In the genomic region with DNA sequence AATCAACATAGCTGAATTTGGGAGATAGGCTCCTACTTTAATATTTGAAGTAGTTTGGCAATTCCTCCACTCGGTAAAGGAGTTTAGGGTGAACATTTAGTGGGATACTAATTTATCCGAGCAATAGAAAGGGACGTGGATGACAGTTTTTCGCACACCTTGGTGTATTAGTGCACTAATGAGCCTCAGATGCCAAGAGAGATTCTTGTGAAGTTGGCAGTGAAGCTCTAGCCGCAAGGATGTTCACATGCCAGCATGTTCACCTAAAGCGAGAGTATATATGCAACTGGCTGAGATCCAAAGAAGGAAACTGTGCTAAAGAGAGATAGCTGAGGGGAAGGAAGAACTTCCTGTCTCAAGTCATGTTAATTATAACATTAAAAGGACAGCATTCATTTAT, we compare ENCODE assay signal across 10 cellular contexts. TPM values are rescaled to one million over a fixed set of nuclear protein-coding genes. Genes with fewer than 3 reads are reported as not detected.
DNase-seq lines count a peak whose midpoint lies in the region; ATAC-seq, FAIRE-seq and TF ChIP-seq lines count a peak whose summit lies in the region.
"Had no signal": no experiment of that assay in that cellular context is flagged by ENCODE, and none has a peak within 500 bp of the region (broad histone marks: within the 10 kb centered on the region; RNA-seq: fewer than 3 reads in every experiment).

No MANE protein-coding gene starts in this region.

- ATAC-seq in Right ventricle myocardium inferior (no peak), upper lobe of right lung (peak; percentile 25), HG03025 (IDR thresholded peaks at IDR 0.05; ENCODE audit: low FRiP score, unreplicated experiment) (no peak)

- peaks cover 87% of the 10 kb centered on the region for H3K4me1 Mint-ChIP-seq in T-helper 2 cell treated with Interferon-gamma antibody and Interleukin-4, amounts not matched to agents 5 μg/mL and 100 μg/mL, for 36 hours (ENCODE audit: low read depth)

- DNase-seq in left ventricle myocardium inferior = no peak
- no peak for DNase-seq in Right ventricle myocardium inferior (ENCODE audit: missing footprints)
- no peak for DNase-seq in T-helper 2 cell treated with Interferon-gamma antibody and Interleukin-4, amounts not matched to agents 5 μg/mL and 100 μg/mL, for 36 hours (ENCODE audit: low spot score)
- DNase-seq in epithelial cell of esophagus (ENCODE audit: low read depth) = peak; percentile 16
- DNase-seq in upper lobe of right lung = no peak
- no peak for DNase-seq in iPS-NIHi7 (ENCODE audit: extremely low spot score)
- no peak for DNase-seq in frontal cortex (ENCODE audit: low spot score in 2 of 2)
- DNase-seq: C1 segment of cervical spinal cord had no signal

- intact Hi-C loops in left ventricle myocardium inferior (cut with micrococcal nuclease) = no loop called here
- intact Hi-C loops in Right ventricle myocardium inferior (cut with DNase I) = loop anchor here (5.0 kb wide), 2 partner anchors 38 to 68 kb away; no protein-coding TSS in a partner anchor
- intact Hi-C loops in upper lobe of right lung (cut with DNase I) = no loop called here

- H3K9me3 Mint-ChIP-seq in T-helper 2 cell treated with Interferon-gamma antibody and Interleukin-4, amounts not matched to agents 5 μg/mL and 100 μg/mL, for 36 hours = no peaks in the 10 kb centered on the region
- H3K9me3 Mint-ChIP-seq: nephron had no signal

- TF ChIP-seq CTCF in left ventricle myocardium inferior (IDR thresholded peaks at IDR 0.05; ENCODE audit: borderline replicate concordance) = no peak
- TF ChIP-seq CTCF in epithelial cell of esophagus (IDR thresholded peaks at IDR 0.05; ENCODE audit: insufficient read depth, low read depth, low read length, missing control alignments) = no peak
- no peak for TF ChIP-seq CTCF in upper lobe of right lung (IDR thresholded peaks at IDR 0.05)

- H3K36me3 ChIP-seq in left ventricle myocardium inferior = peaks cover 23% of the 10 kb centered on the region
- H3K36me3 ChIP-seq in upper lobe of right lung = peaks cover 44% of the 10 kb centered on the region

- H3K27me3 ChIP-seq in left ventricle myocardium inferior (ENCODE audit: low read depth) (no peaks in the 10 kb centered on the region), upper lobe of right lung (no peaks in the 10 kb centered on the region)

- FAIRE-seq in frontal cortex (lab: Jason Lieb, UNC) = no peak

- peak overlapping the region; percentile 56 for H3K4me3 Mint-ChIP-seq in T-helper 2 cell treated with Interferon-gamma antibody and Interleukin-4, amounts not matched to agents 5 μg/mL and 100 μg/mL, for 36 hours
- H3K4me3 Mint-ChIP-seq: nephron had no signal

- H3K27ac Mint-ChIP-seq in T-helper 2 cell treated with Interferon-gamma antibody and Interleukin-4, amounts not matched to agents 5 μg/mL and 100 μg/mL, for 36 hours = peak overlapping the region; percentile 73

- peak overlapping the region; percentile 81 for H3K27ac ChIP-seq in left ventricle myocardium inferior (replicated peaks)
- H3K27ac ChIP-seq in upper lobe of right lung = peak overlapping the region; percentile 15

- no peak overlapping the region for H3K4me3 ChIP-seq in left ventricle myocardium inferior
- H3K4me3 ChIP-seq in epithelial cell of esophagus (ENCODE audit: low read length) = no peak overlapping the region
- no peak overlapping the region for H3K4me3 ChIP-seq in upper lobe of right lung

- H3K36me3 Mint-ChIP-seq in T-helper 2 cell treated with Interferon-gamma antibody and Interleukin-4, amounts not matched to agents 5 μg/mL and 100 μg/mL, for 36 hours (ENCODE audit: low read depth) = peaks cover 49% of the 10 kb centered on the region

- no peaks in the 10 kb centered on the region for H3K27me3 Mint-ChIP-seq in T-helper 2 cell treated with Interferon-gamma antibody and Interleukin-4, amounts not matched to agents 5 μg/mL and 100 μg/mL, for 36 hours (ENCODE audit: low read depth)

- peaks cover 99% of the 10 kb centered on the region for H3K4me1 ChIP-seq in left ventricle myocardium inferior
- H3K4me1 ChIP-seq in upper lobe of right lung = peaks cover 59% of the 10 kb centered on the region

- no peaks in the 10 kb centered on the region for H3K9me3 ChIP-seq in left ventricle myocardium inferior (replicated peaks)
- no peaks in the 10 kb centered on the region for H3K9me3 ChIP-seq in upper lobe of right lung

RNA-seq across cellular contexts. Expression of gene TGFBR2, which starts 58.5 kb away (rescaled TPM):
- total RNA-seq in left ventricle myocardium inferior = 144 TPM
- total RNA-seq in Right ventricle myocardium inferior = 186 TPM
- 329 TPM for total RNA-seq in upper lobe of right lung
- total RNA-seq in frontal cortex = 4.5 TPM

Comparison
In these comparisons a context has a peak if more than half of its experiments do, and no peak if none do; other contexts are left out.
1. RNA of gene TGFBR2, which starts 58.5 kb away (total RNA-seq): 329 TPM in upper lobe of right lung (single experiment), 186 TPM in Right ventricle myocardium inferior (single experiment) and 144 TPM in left ventricle myocardium inferior (single experiment); 4.5 TPM in frontal cortex (single experiment); every median in the first group is over 10 times any median in the second.